ENCODE assay signal across 1 cellular context in the genomic region with DNA sequence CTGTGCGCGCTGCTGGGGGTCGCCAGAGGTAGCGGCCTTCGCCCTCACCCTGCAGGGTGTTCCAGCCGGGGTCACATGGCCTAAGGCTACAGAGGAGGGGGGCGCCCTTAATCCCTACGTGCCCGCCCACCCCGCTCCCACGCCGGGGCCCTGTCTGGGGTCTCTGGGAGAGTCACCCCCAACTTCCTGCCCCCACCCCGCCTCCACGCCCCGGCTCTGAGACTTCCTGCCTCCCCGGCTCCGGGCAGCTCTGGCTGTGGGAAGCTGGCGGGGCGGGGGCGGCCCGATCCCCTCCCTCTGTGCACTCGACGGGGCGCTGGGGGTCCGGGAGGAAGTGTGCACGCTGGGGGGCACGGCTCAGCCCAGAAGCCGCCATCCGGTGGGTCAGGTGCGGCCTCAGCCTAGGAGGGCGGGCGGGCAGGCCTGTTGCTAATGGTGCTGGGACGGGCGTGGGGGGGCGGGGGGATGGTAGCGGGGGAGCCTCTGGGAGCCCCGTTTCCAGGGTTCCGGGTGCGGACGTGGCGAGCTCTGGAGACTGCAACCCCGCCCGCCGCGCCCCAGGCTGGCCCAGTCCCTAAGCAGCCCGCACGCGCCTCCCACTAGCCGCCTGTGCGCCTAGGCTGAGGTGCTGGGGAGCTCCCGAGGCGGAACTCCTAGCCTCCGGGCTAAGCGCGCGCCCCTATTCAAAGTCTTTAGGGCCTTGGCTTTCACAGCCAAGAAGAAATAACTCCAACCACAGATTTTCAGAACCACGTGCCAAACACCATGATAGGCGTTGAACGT.
A peak's percentile ranks its signal among the peaks of the same experiment; 100 is the strongest.
TF ChIP-seq lines count a peak whose summit lies in the region.

No MANE protein-coding gene starts in this region.

TF ChIP-seq in HepG2, 621 proteins besides CTCF, POLR2A, EP300 and RAD21 (continued from another document):
- no peak for TF ChIP-seq SIN3A (IDR thresholded peaks at IDR 0.05; ENCODE audit: borderline replicate concordance, low read depth, low read length)
- no peak for TF ChIP-seq ZNF282 (IDR thresholded peaks at IDR 0.05; ENCODE audit: partially characterized antibody)
- no peak for TF ChIP-seq ZNF816 (CRISPR knock-in tag; IDR thresholded peaks at IDR 0.05; ENCODE audit: borderline replicate concordance)
- TF ChIP-seq, protein P1, sequence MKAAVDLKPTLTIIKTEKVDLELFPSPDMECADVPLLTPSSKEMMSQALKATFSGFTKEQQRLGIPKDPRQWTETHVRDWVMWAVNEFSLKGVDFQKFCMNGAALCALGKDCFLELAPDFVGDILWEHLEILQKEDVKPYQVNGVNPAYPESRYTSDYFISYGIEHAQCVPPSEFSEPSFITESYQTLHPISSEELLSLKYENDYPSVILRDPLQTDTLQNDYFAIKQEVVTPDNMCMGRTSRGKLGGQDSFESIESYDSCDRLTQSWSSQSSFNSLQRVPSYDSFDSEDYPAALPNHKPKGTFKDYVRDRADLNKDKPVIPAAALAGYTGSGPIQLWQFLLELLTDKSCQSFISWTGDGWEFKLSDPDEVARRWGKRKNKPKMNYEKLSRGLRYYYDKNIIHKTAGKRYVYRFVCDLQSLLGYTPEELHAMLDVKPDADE (CRISPR knock-in tag; IDR thresholded peaks at IDR 0.05): no peak
- TF ChIP-seq PRDM15 (CRISPR knock-in tag; IDR thresholded peaks at IDR 0.05): no peak
- no peak; the same call in 1 of the 2 replicates for TF ChIP-seq ZNF788 (CRISPR knock-in tag; IDR thresholded peaks at IDR 0.05; ENCODE audit: borderline replicate concordance)
- no peak for TF ChIP-seq HMG20B (CRISPR knock-in tag; conservative IDR thresholded peaks at IDR 0.05)
- no peak for TF ChIP-seq HHEX (CRISPR knock-in tag; IDR thresholded peaks at IDR 0.05)
- no peak for TF ChIP-seq ZMYM2 (CRISPR knock-in tag; IDR thresholded peaks at IDR 0.05)
- 0 out of 2 replicates have a peak, but pooled peaks have one; percentile 64 for TF ChIP-seq DPF2 (CRISPR knock-in tag; IDR thresholded peaks at IDR 0.05; ENCODE audit: borderline replicate concordance, low read depth)
- no peak for TF ChIP-seq NR2F6 (IDR thresholded peaks at IDR 0.05)
- TF ChIP-seq NR2F6 (CRISPR knock-in tag; IDR thresholded peaks at IDR 0.05): no peak
- TF ChIP-seq HDAC1 (CRISPR knock-in tag; IDR thresholded peaks at IDR 0.05): no peak
- TF ChIP-seq, protein P2, sequence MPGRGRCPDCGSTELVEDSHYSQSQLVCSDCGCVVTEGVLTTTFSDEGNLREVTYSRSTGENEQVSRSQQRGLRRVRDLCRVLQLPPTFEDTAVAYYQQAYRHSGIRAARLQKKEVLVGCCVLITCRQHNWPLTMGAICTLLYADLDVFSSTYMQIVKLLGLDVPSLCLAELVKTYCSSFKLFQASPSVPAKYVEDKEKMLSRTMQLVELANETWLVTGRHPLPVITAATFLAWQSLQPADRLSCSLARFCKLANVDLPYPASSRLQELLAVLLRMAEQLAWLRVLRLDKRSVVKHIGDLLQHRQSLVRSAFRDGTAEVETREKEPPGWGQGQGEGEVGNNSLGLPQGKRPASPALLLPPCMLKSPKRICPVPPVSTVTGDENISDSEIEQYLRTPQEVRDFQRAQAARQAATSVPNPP (CRISPR knock-in tag; IDR thresholded peaks at IDR 0.05): no peak
- TF ChIP-seq ZNF562 (CRISPR knock-in tag; IDR thresholded peaks at IDR 0.05; ENCODE audit: borderline replicate concordance): no peak
- no peak for TF ChIP-seq HMGA1 (CRISPR knock-in tag; conservative IDR thresholded peaks at IDR 0.05)
- TF ChIP-seq HNRNPK (IDR thresholded peaks at IDR 0.05; ENCODE audit: low read depth, low read length, poor library complexity, severe bottlenecking): peak; percentile 39
- TF ChIP-seq ZNF678 (CRISPR knock-in tag; IDR thresholded peaks at IDR 0.05): no peak
- no peak for TF ChIP-seq ZNF329 (CRISPR knock-in tag; IDR thresholded peaks at IDR 0.05; ENCODE audit: low read depth)
- no peak for TF ChIP-seq ZNF180 (CRISPR knock-in tag; IDR thresholded peaks at IDR 0.05; ENCODE audit: borderline replicate concordance, low read depth)
- no peak for TF ChIP-seq ZNF790 (CRISPR knock-in tag; IDR thresholded peaks at IDR 0.05; ENCODE audit: borderline replicate concordance)
- peak; percentile 9; the same call in 1 of the 2 replicates for TF ChIP-seq GABPA (IDR thresholded peaks at IDR 0.05; ENCODE audit: low read depth, low read length)
- peak; percentile 61 for TF ChIP-seq GABPA (CRISPR knock-in tag; IDR thresholded peaks at IDR 0.05; ENCODE audit: low read depth)
- no peak for TF ChIP-seq RFX5 (IDR thresholded peaks at IDR 0.05; ENCODE audit: low read depth, low read length)
- TF ChIP-seq ZNF350 (CRISPR knock-in tag; IDR thresholded peaks at IDR 0.05; ENCODE audit: borderline replicate concordance, low read depth): no peak
- TF ChIP-seq RORA (CRISPR knock-in tag; IDR thresholded peaks at IDR 0.05): no peak
- no peak for TF ChIP-seq ZNF101 (CRISPR knock-in tag; IDR thresholded peaks at IDR 0.05; ENCODE audit: borderline replicate concordance, low read depth)
- TF ChIP-seq ZNF275 (CRISPR knock-in tag; IDR thresholded peaks at IDR 0.05; ENCODE audit: borderline replicate concordance): no peak
- no peak for TF ChIP-seq ONECUT2 (CRISPR knock-in tag; IDR thresholded peaks at IDR 0.05)
- TF ChIP-seq SNAI1 (CRISPR knock-in tag; IDR thresholded peaks at IDR 0.05; ENCODE audit: borderline replicate concordance): no peak
- no peak for TF ChIP-seq ADNP (CRISPR knock-in tag; IDR thresholded peaks at IDR 0.05)
- TF ChIP-seq ZNF777 (CRISPR knock-in tag; IDR thresholded peaks at IDR 0.05): 0 out of 2 replicates have a peak, but pooled peaks have one; percentile 11
